In genomic region chr2:11582526-11583202, GRCh38 we compare ENCODE assay signal across 8 cellular contexts. TPM values are rescaled to one million over a fixed set of nuclear protein-coding genes. Genes with fewer than 3 reads are reported as not detected.
A peak's percentile ranks its signal among the peaks of the same experiment; 100 is the strongest.
DNase-seq lines count a peak whose midpoint lies in the region; ATAC-seq and TF ChIP-seq lines count a peak whose summit lies in the region.

No MANE protein-coding gene starts in this region.

- intact Hi-C loops in head of caudate nucleus (cut with DNase I) (no loop called here), posterior vena cava (cut with DNase I) (loop anchor here in 1 of 2 donors (5.0 kb wide), 1 partner anchor 750 kb away; no protein-coding TSS in a partner anchor), aorta (cut with DNase I) (loop anchor here in 1 of 2 donors (5.0 kb wide), 1 partner anchor 450 kb away; a partner anchor contains a TSS)

- WGBS in aorta, 2 donors = 53 to 57% methylated on average over 19 of the region's 19 CpGs

- no peaks in the 10 kb centered on the region for H3K27me3 ChIP-seq in aorta (ENCODE audit: control insufficient read depth in 1 of 2, insufficient read depth in 2 of 2, low read length in 1 of 2)

- TF ChIP-seq CTCF in GM12864 (IDR thresholded peaks at IDR 0.05; ENCODE audit: low read depth, low read length, missing control alignments) (peak; percentile 83), LNCAP (IDR thresholded peaks at IDR 0.05) (peak; percentile 80)

- H3K4me3 ChIP-seq in GM12864 (ENCODE audit: low read depth, low read length) (no peak overlapping the region), aorta (ENCODE audit: low read length in 2 of 2) (no peak overlapping the region)

- no peak overlapping the region for H3K27ac ChIP-seq in aorta (ENCODE audit: low read depth in 1 of 2, low read length in 2 of 2)

- H3K9me3 ChIP-seq in aorta (ENCODE audit: control insufficient read depth, low read length) = no peaks in the 10 kb centered on the region

- DNase-seq in GM12864 (ENCODE audit: low read depth) (peak; percentile 18), SHP77 (lab: John Stamatoyannopoulos, UW) (peak; percentile 65 to 73), head of caudate nucleus (peak in 41 of 42 donors; percentile 23 to 88 (median 72)), posterior vena cava (ENCODE audit: low spot score) (peak; percentile 89), aorta (no peak)
- DNase-seq in activated naive CD4-positive, alpha-beta T cell treated with Interleukin-2 at 50 U/mL for 16 hours = peak; percentile 67

- no peaks in the 10 kb centered on the region for H3K4me1 ChIP-seq in aorta (ENCODE audit: control insufficient read depth in 1 of 2, insufficient read depth in 2 of 2, low read length in 2 of 2)

- H3K36me3 ChIP-seq in aorta (ENCODE audit: control insufficient read depth in 1 of 2, insufficient read depth in 2 of 2, low read length in 1 of 2) = no peaks in the 10 kb centered on the region

- ATAC-seq in aorta (ENCODE audit: low FRiP score) (peak; percentile 49), GM18519 (IDR thresholded peaks at IDR 0.05; ENCODE audit: low FRiP score, unreplicated experiment) (no peak)

RNA-seq across cellular contexts. Expression of gene GREB1, which starts 48.8 kb away (rescaled TPM):
- total RNA-seq in posterior vena cava (10 to 100 TPM in 1 of 2 donors, 1 to 10 TPM in 1; 7.4 to 15.4 TPM), aorta (1 to 10 TPM; 7.2 to 8.6 TPM)
- under 1 TPM in 1 of 2 donors, not detected in 1; 0.13 TPM for polyA plus RNA-seq in aorta

Comparison
In these comparisons a context has a peak if more than half of its experiments do, and no peak if none do; other contexts are left out.
1. DNase-seq: peak in GM12864 (single experiment), SHP77 (2 of 2), activated naive CD4-positive, alpha-beta T cell treated with Interleukin-2 at 50 U/mL for 16 hours (single experiment), head of caudate nucleus (41 of 42) and posterior vena cava (single experiment); none in aorta (0 of 2).